Comparison of ENCODE assay signal across 8 cellular contexts in genomic region chr19:58409010-58409790, GRCh38. TPM values are rescaled to one million over a fixed set of nuclear protein-coding genes. Genes with fewer than 3 reads are reported as not detected.
DNase-seq lines count a peak whose midpoint lies in the region; ATAC-seq and TF ChIP-seq lines count a peak whose summit lies in the region.

No MANE protein-coding gene starts in this region.

- peaks cover 6% of the 10 kb centered on the region for H3K36me3 Mint-ChIP-seq in activated T-cell treated with anti-CD3 and anti-CD28 coated beads, Interleukin-2, amount 50 U/mL, for 4 hours (ENCODE audit: insufficient read depth)

- peaks cover 0 to 26% (median 22%) of the 10 kb centered on the region in 12 donors for H3K4me1 ChIP-seq in heart left ventricle
- peaks cover 7% of the 10 kb centered on the region for H3K4me1 ChIP-seq in prostate gland (replicated peaks)

- intact Hi-C loops in heart left ventricle (cut with DNase I) (loop anchor here in 1 of 10 donors (2.0 kb wide), 1 partner anchor 30 kb away; no protein-coding TSS in a partner anchor), prostate gland (cut with DNase I) (loop anchor here (2.0 kb wide), 1 partner anchor 32 kb away; the partner anchor contains the start of gene ZNF132)

- H3K4me3 ChIP-seq in NB4 (ENCODE audit: low read depth, low read length) (peak overlapping the region; percentile 62), heart left ventricle (peak overlapping the region; percentile 61 to 99 (median 88)), prostate gland (peak overlapping the region; percentile 93 to 98)

- peak; percentile 41 for DNase-seq in Caki2 (ENCODE audit: low read depth)
- DNase-seq in NB4 (ENCODE audit: low read depth) = peak; percentile 66
- DNase-seq in activated T-cell treated with anti-CD3 and anti-CD28 coated beads, Interleukin-2, amount 50 U/mL, for 4 hours = no peak
- peak in 1 of 5 donors; percentile 51 for DNase-seq in heart left ventricle
- DNase-seq in prostate gland (ENCODE audit: low spot score) = no peak
- no peak for DNase-seq in NCI-H226

- no peaks in the 10 kb centered on the region for H3K27me3 ChIP-seq in heart left ventricle
- no peaks in the 10 kb centered on the region for H3K27me3 ChIP-seq in prostate gland (replicated peaks; ENCODE audit: insufficient read depth)

- H3K9me3 ChIP-seq in heart left ventricle (no peaks in the 10 kb centered on the region), prostate gland (no peaks in the 10 kb centered on the region)

- H3K4me1 Mint-ChIP-seq in activated T-cell treated with anti-CD3 and anti-CD28 coated beads, Interleukin-2, amount 50 U/mL, for 4 hours (ENCODE audit: low read depth) = peaks cover 26% of the 10 kb centered on the region

- no peak for TF ChIP-seq POLR2A in NB4 (IDR thresholded peaks at IDR 0.05; ENCODE audit: extremely low read depth, insufficient read length)
- TF ChIP-seq POLR2A in heart left ventricle (IDR thresholded peaks at IDR 0.05) = no peak
- TF ChIP-seq POLR2A in prostate gland (IDR thresholded peaks at IDR 0.05) = no peak

- H3K36me3 ChIP-seq in heart left ventricle (peaks cover 0 to 8% (median 0%) of the 10 kb centered on the region in 9 donors), prostate gland (no peaks in the 10 kb centered on the region)

- in situ Hi-C loops in Caki2 (cut with HindIII; ENCODE audit: low pct_unique_long_range_greater_than_20kb, low sequenced_read_pairs) = no loop called here

- peak overlapping the region; percentile 84 to 97 (median 92) for H3K27ac ChIP-seq in heart left ventricle
- H3K27ac ChIP-seq in prostate gland = peak overlapping the region; percentile 82 to 84

- no peak for TF ChIP-seq CTCF in NB4 (IDR thresholded peaks at IDR 0.05; ENCODE audit: low read depth, low read length)
- TF ChIP-seq CTCF in heart left ventricle (IDR thresholded peaks at IDR 0.05) = no peak
- no peak for TF ChIP-seq CTCF in prostate gland (IDR thresholded peaks at IDR 0.05)

- 3 to 8% (median 5%) methylated on average over 13 to 34 of the region's 34 CpGs for WGBS in heart left ventricle, 4 donors
- WGBS in prostate gland = 6% methylated on average over 13 of the region's 34 CpGs

- no peaks in the 10 kb centered on the region for H3K9me3 Mint-ChIP-seq in activated T-cell treated with anti-CD3 and anti-CD28 coated beads, Interleukin-2, amount 50 U/mL, for 4 hours

- ATAC-seq in GM21526 (IDR thresholded peaks at IDR 0.05; ENCODE audit: low FRiP score, unreplicated experiment) (peak; percentile 23), heart left ventricle (peak in 3 of 4 donors; percentile 38 to 51 (median 40)), HG03139 (IDR thresholded peaks at IDR 0.05; ENCODE audit: unreplicated experiment) (no peak)
- ATAC-seq in activated T-cell treated with anti-CD3 and anti-CD28 coated beads, Interleukin-2, amount 50 U/mL, for 4 hours = peak; percentile 7 to 14

- H3K27me3 Mint-ChIP-seq in activated T-cell treated with anti-CD3 and anti-CD28 coated beads, Interleukin-2, amount 50 U/mL, for 4 hours (ENCODE audit: low read depth) = no peaks in the 10 kb centered on the region

- H3K4me3 Mint-ChIP-seq in activated T-cell treated with anti-CD3 and anti-CD28 coated beads, Interleukin-2, amount 50 U/mL, for 4 hours = peak overlapping the region; percentile 88

RNA-seq across cellular contexts. Expression of gene ZNF584, which starts 0.8 kb away (rescaled TPM):
- 15.2 and 24.6 TPM in 2 replicates for total RNA-seq in Caki2 (2014; rRNA removed; shearing (Covaris generic); ENCODE audit: low replicate concordance)
- total RNA-seq in activated T-cell treated with anti-CD3 and anti-CD28 coated beads, Interleukin-2, amount 50 U/mL, for 4 hours = 10 to 100 TPM; 17.8 to 20.5 (median 20.3) TPM
- total RNA-seq in heart left ventricle = 10 to 100 TPM; 12.7 to 21.6 (median 16.9) TPM
- polyA plus RNA-seq in heart left ventricle = 10 to 100 TPM in 1 of 2 donors, 1 to 10 TPM in 1; 6.1 to 31.4 TPM
- 10 to 100 TPM; 10.8 to 19.4 TPM for total RNA-seq in prostate gland

RNA-seq across cellular contexts. Expression of gene RNF225, which starts 13.7 kb away (rescaled TPM):
- not detected in 2 replicates for total RNA-seq in Caki2 (2014; rRNA removed; shearing (Covaris generic); ENCODE audit: low replicate concordance)
- total RNA-seq in activated T-cell treated with anti-CD3 and anti-CD28 coated beads, Interleukin-2, amount 50 U/mL, for 4 hours = 1 to 10 TPM; 2.5 to 3.2 (median 2.5) TPM
- total RNA-seq in heart left ventricle = not detected
- not detected for polyA plus RNA-seq in heart left ventricle
- total RNA-seq in prostate gland = 1 to 10 TPM in 1 of 2 donors, under 1 TPM in 1; 0.62 to 7.0 TPM

RNA-seq across cellular contexts. Expression of gene RPS5, which starts 22.1 kb away (rescaled TPM):
- total RNA-seq in Caki2 (2014; rRNA removed; shearing (Covaris generic); ENCODE audit: low replicate concordance) = 2,221 and 2,324 TPM in 2 replicates
- total RNA-seq in activated T-cell treated with anti-CD3 and anti-CD28 coated beads, Interleukin-2, amount 50 U/mL, for 4 hours = 1,000 to 10,000 TPM; 2,106 to 2,287 (median 2,120) TPM
- total RNA-seq in heart left ventricle (100 to 1,000 TPM; 346 to 753 (median 485) TPM), prostate gland (1,000 to 10,000 TPM; 1,184 to 2,289 TPM)
- polyA plus RNA-seq in heart left ventricle = 1,000 to 10,000 TPM in 1 of 2 donors, 100 to 1,000 TPM in 1; 417 to 1,718 TPM

RNA-seq across cellular contexts. Expression of gene ZNF837, which starts 28.4 kb away (rescaled TPM):
- 3.3 and 8.2 TPM in 2 replicates for total RNA-seq in Caki2 (2014; rRNA removed; shearing (Covaris generic); ENCODE audit: low replicate concordance)
- total RNA-seq in activated T-cell treated with anti-CD3 and anti-CD28 coated beads, Interleukin-2, amount 50 U/mL, for 4 hours = 1 to 10 TPM; 1.2 to 2.1 (median 1.8) TPM
- under 1 TPM in 7 of 9 donors, not detected in 2; 0.17 to 0.75 (median 0.63) TPM for total RNA-seq in heart left ventricle
- under 1 TPM; 0.24 to 0.57 TPM for polyA plus RNA-seq in heart left ventricle
- 10 to 100 TPM; 12.2 to 15.7 TPM for total RNA-seq in prostate gland

RNA-seq across cellular contexts. Expression of gene ZNF132, which starts 30.8 kb away (rescaled TPM):
- 4.9 and 7.8 TPM in 2 replicates for total RNA-seq in Caki2 (2014; rRNA removed; shearing (Covaris generic); ENCODE audit: low replicate concordance)
- 1 to 10 TPM; 1.0 to 1.8 (median 1.8) TPM for total RNA-seq in activated T-cell treated with anti-CD3 and anti-CD28 coated beads, Interleukin-2, amount 50 U/mL, for 4 hours
- total RNA-seq in heart left ventricle = 1 to 10 TPM; 3.1 to 6.7 (median 5.2) TPM
- polyA plus RNA-seq in heart left ventricle = 1 to 10 TPM; 1.7 to 1.8 TPM
- total RNA-seq in prostate gland = 10 to 100 TPM in 1 of 2 donors, 1 to 10 TPM in 1; 8.1 to 12.2 TPM

Comparison
In these comparisons a context has a peak if more than half of its experiments do, and no peak if none do; other contexts are left out.
1. DNase-seq: peak in Caki2 (single experiment) and NB4 (single experiment); none in activated T-cell treated with anti-CD3 and anti-CD28 coated beads, Interleukin-2, amount 50 U/mL, for 4 hours (single experiment), prostate gland (single experiment) and NCI-H226 (single experiment).
2. Peak in every context shown above with its lines, with median percentiles within 50 percentile points of each other: H3K4me3 ChIP-seq.